Comparison of ENCODE assay signal across 11 cellular contexts in genomic region chr1:117655220-117655577, GRCh38. TPM values are rescaled to one million over a fixed set of nuclear protein-coding genes. Genes with fewer than 3 reads are reported as not detected.
DNase-seq lines count a peak whose midpoint lies in the region; ATAC-seq and TF ChIP-seq lines count a peak whose summit lies in the region.
"Had no signal": no experiment of that assay in that cellular context is flagged by ENCODE, and none has a peak within 500 bp of the region (broad histone marks: within the 10 kb centered on the region; RNA-seq: fewer than 3 reads in every experiment).

No MANE protein-coding gene starts in this region.

- no peaks in the 10 kb centered on the region for H3K36me3 Mint-ChIP-seq in activated naive CD4-positive, alpha-beta T cell treated with anti-CD3 and anti-CD28 coated beads, Interleukin-2, amount 10 ng/mL, durations not matched to agents 7 days and 5 days
- H3K36me3 Mint-ChIP-seq in activated naive CD4-positive, alpha-beta T cell treated with anti-CD3 and anti-CD28 coated beads, Interleukin-2, amount 50 U/mL, for 72 hours = no peaks in the 10 kb centered on the region
- H3K36me3 Mint-ChIP-seq in stimulated activated naive B cell treated with anti-CD40 and anti-IgM and Interleukin-4, amounts not matched to agents 10 μg/mL and 1 μg/mL and 100 μg/mL, for 72 hours = peaks cover 0 to 6% of the 10 kb centered on the region in 2 donors

- ATAC-seq in activated naive CD4-positive, alpha-beta T cell treated with anti-CD3 and anti-CD28 coated beads, Interleukin-2, amount 50 U/mL, for 72 hours = no peak
- ATAC-seq in stimulated activated naive B cell treated with anti-CD40 and anti-IgM and Interleukin-4, amounts not matched to agents 10 μg/mL and 1 μg/mL and 100 μg/mL, for 72 hours (replicated peaks) = no peak
- ATAC-seq in GM21723 (IDR thresholded peaks at IDR 0.05; ENCODE audit: unreplicated experiment) = no peak
- ATAC-seq in HG03039 (IDR thresholded peaks at IDR 0.05; ENCODE audit: unreplicated experiment) = no peak
- ATAC-seq: HCT116 had no signal

- H3K4me3 Mint-ChIP-seq in activated naive CD4-positive, alpha-beta T cell treated with anti-CD3 and anti-CD28 coated beads, Interleukin-2, amount 10 ng/mL, durations not matched to agents 7 days and 5 days = peak overlapping the region; percentile 31
- peak overlapping the region; percentile 68 to 74 for H3K4me3 Mint-ChIP-seq in stimulated activated naive B cell treated with anti-CD40 and anti-IgM and Interleukin-4, amounts not matched to agents 10 μg/mL and 1 μg/mL and 100 μg/mL, for 72 hours

- no peak for DNase-seq in activated naive CD4-positive, alpha-beta T cell treated with anti-CD3 and anti-CD28 coated beads, Interleukin-2, amount 10 ng/mL, durations not matched to agents 7 days and 5 days
- DNase-seq in activated naive CD4-positive, alpha-beta T cell treated with anti-CD3 and anti-CD28 coated beads, Interleukin-2, amount 50 U/mL, for 72 hours (ENCODE audit: low spot score in 2 of 2) = no peak
- DNase-seq in RWPE1 (ENCODE audit: low spot score) = peak; percentile 25
- DNase-seq in epithelial cell of esophagus (ENCODE audit: low read depth) = peak; percentile 70
- no peak for DNase-seq in stimulated activated naive B cell treated with anti-CD40 and anti-IgM and Interleukin-4, amounts not matched to agents 10 μg/mL and 1 μg/mL and 100 μg/mL, for 72 hours
- no peak for DNase-seq in occipital lobe (lab: John Stamatoyannopoulos, UW)

- H3K27me3 Mint-ChIP-seq in activated naive CD4-positive, alpha-beta T cell treated with anti-CD3 and anti-CD28 coated beads, Interleukin-2, amount 10 ng/mL, durations not matched to agents 7 days and 5 days = peaks cover 23% of the 10 kb centered on the region
- H3K27me3 Mint-ChIP-seq in stimulated activated naive B cell treated with anti-CD40 and anti-IgM and Interleukin-4, amounts not matched to agents 10 μg/mL and 1 μg/mL and 100 μg/mL, for 72 hours = no peaks in the 10 kb centered on the region

- POLR2A ChIA-PET in RWPE1 (lab: Yijun Ruan, JAX; ENCODE audit: low non-redundant PET) = no interaction called here

- H3K9me3 Mint-ChIP-seq in activated naive CD4-positive, alpha-beta T cell treated with anti-CD3 and anti-CD28 coated beads, Interleukin-2, amount 10 ng/mL, durations not matched to agents 7 days and 5 days = no peaks in the 10 kb centered on the region
- no peaks in the 10 kb centered on the region for H3K9me3 Mint-ChIP-seq in activated naive CD4-positive, alpha-beta T cell treated with anti-CD3 and anti-CD28 coated beads, Interleukin-2, amount 50 U/mL, for 72 hours
- peaks cover 1 to 6% of the 10 kb centered on the region in 2 donors for H3K9me3 Mint-ChIP-seq in stimulated activated naive B cell treated with anti-CD40 and anti-IgM and Interleukin-4, amounts not matched to agents 10 μg/mL and 1 μg/mL and 100 μg/mL, for 72 hours

- CTCF ChIA-PET in activated naive CD4-positive, alpha-beta T cell treated with anti-CD3 and anti-CD28 coated beads, Interleukin-2, amount 10 ng/mL, durations not matched to agents 7 days and 5 days (lab: Charles Lee) = interaction anchor here (1.5 to 2.8 kb wide), 8 partner anchors 10 to 120 kb away, joined by 3 to 11 read pairs (median 6); no protein-coding TSS in a partner anchor
- CTCF ChIA-PET in RWPE1 (lab: Yijun Ruan, JAX) = interaction anchor here (0.6 kb wide), 1 partner anchor 142 kb away, joined by 4 read pairs; no protein-coding TSS in a partner anchor

- no peak overlapping the region for H3K4me3 ChIP-seq in epithelial cell of esophagus (ENCODE audit: low read length)
- H3K4me3 ChIP-seq: cardiac muscle cell, tibial artery had no signal

- peak overlapping the region; percentile 61 for H3K27ac ChIP-seq in RWPE1
- H3K27ac ChIP-seq: cardiac muscle cell, tibial artery had no signal

- peaks cover 92% of the 10 kb centered on the region for H3K4me1 Mint-ChIP-seq in activated naive CD4-positive, alpha-beta T cell treated with anti-CD3 and anti-CD28 coated beads, Interleukin-2, amount 10 ng/mL, durations not matched to agents 7 days and 5 days
- peaks cover 80 to 94% of the 10 kb centered on the region in 2 donors for H3K4me1 Mint-ChIP-seq in stimulated activated naive B cell treated with anti-CD40 and anti-IgM and Interleukin-4, amounts not matched to agents 10 μg/mL and 1 μg/mL and 100 μg/mL, for 72 hours

- no peak for TF ChIP-seq CTCF in RWPE1 (conservative IDR thresholded peaks at IDR 0.05; ENCODE audit: low read depth)
- TF ChIP-seq CTCF in epithelial cell of esophagus (IDR thresholded peaks at IDR 0.05; ENCODE audit: insufficient read depth, low read depth, low read length, missing control alignments) = no peak

- H3K27ac Mint-ChIP-seq in activated naive CD4-positive, alpha-beta T cell treated with anti-CD3 and anti-CD28 coated beads, Interleukin-2, amount 10 ng/mL, durations not matched to agents 7 days and 5 days = peak overlapping the region; percentile 87
- peak overlapping the region in 1 of 2 donors; percentile 57 for H3K27ac Mint-ChIP-seq in activated naive CD4-positive, alpha-beta T cell treated with anti-CD3 and anti-CD28 coated beads, Interleukin-2, amount 50 U/mL, for 72 hours
- H3K27ac Mint-ChIP-seq in stimulated activated naive B cell treated with anti-CD40 and anti-IgM and Interleukin-4, amounts not matched to agents 10 μg/mL and 1 μg/mL and 100 μg/mL, for 72 hours = peak overlapping the region; percentile 99

RNA-seq across cellular contexts. Expression of gene TENT5C, which starts 49.4 kb away (rescaled TPM):
- 10 to 100 TPM in 1 of 2 donors, 1 to 10 TPM in 1; 6.6 to 14.2 TPM for total RNA-seq in activated naive CD4-positive, alpha-beta T cell treated with anti-CD3 and anti-CD28 coated beads, Interleukin-2, amount 50 U/mL, for 72 hours
- 4.7 TPM for total RNA-seq in occipital lobe

Comparison
In these comparisons a context has a peak if more than half of its experiments do, and no peak if none do; other contexts are left out.
1. DNase-seq: peak in RWPE1 (single experiment) and epithelial cell of esophagus (single experiment); none in activated naive CD4-positive, alpha-beta T cell treated with anti-CD3 and anti-CD28 coated beads, Interleukin-2, amount 10 ng/mL, durations not matched to agents 7 days and 5 days (single experiment), activated naive CD4-positive, alpha-beta T cell treated with anti-CD3 and anti-CD28 coated beads, Interleukin-2, amount 50 U/mL, for 72 hours (0 of 2), stimulated activated naive B cell treated with anti-CD40 and anti-IgM and Interleukin-4, amounts not matched to agents 10 μg/mL and 1 μg/mL and 100 μg/mL, for 72 hours (single experiment) and occipital lobe (single experiment).